ENCODE assay signal across 11 cellular contexts in genomic region chr17:33667052-33667509, GRCh38.
DNase-seq lines count a peak whose midpoint lies in the region; ATAC-seq and TF ChIP-seq lines count a peak whose summit lies in the region.
"Had no signal": no experiment of that assay in that cellular context is flagged by ENCODE, and none has a peak within 500 bp of the region (broad histone marks: within the 10 kb centered on the region; RNA-seq: fewer than 3 reads in every experiment).

No MANE protein-coding gene starts in this region.

- peak; percentile 45 for ATAC-seq in GM18508 (IDR thresholded peaks at IDR 0.05; ENCODE audit: insufficient read depth, unreplicated experiment)
- peak; percentile 65 for ATAC-seq in HG02852 (IDR thresholded peaks at IDR 0.05; ENCODE audit: unreplicated experiment)
- ATAC-seq in GM19463 (IDR thresholded peaks at IDR 0.05; ENCODE audit: unreplicated experiment) = no peak
- ATAC-seq in GM21786 (IDR thresholded peaks at IDR 0.05; ENCODE audit: unreplicated experiment) = no peak

- H3K4me3 ChIP-seq in dorsolateral prefrontal cortex = no peak overlapping the region
- H3K4me3 ChIP-seq: uterus had no signal

- peaks cover 0 to 4% (median 0%) of the 10 kb centered on the region in 45 donors for H3K27me3 ChIP-seq in dorsolateral prefrontal cortex
- H3K27me3 ChIP-seq: uterus had no signal

- no peak for TF ChIP-seq CTCF in dorsolateral prefrontal cortex (IDR thresholded peaks at IDR 0.05 in 54 of 56, conservative IDR thresholded peaks at IDR 0.05 in 2 of 56; ENCODE audit: low read depth in 1 of 56, partially characterized antibody in 56 of 56)

- H3K27ac ChIP-seq in dorsolateral prefrontal cortex = no peak overlapping the region

- peak; percentile 4 for DNase-seq in activated CD4-positive, alpha-beta T cell treated with anti-CD3 and anti-CD28 coated beads, Interleukin-2, amount 50 U/mL, for 1 hour
- DNase-seq in stimulated activated CD4-positive, alpha-beta T cell treated with anti-CD3 and anti-CD28 coated beads, Interleukin-15, amount 100 ng/mL, for 24 hours = peak; percentile 40
- DNase-seq in dorsolateral prefrontal cortex = no peak
- no peak for DNase-seq in DMS114 treated with DMSO at 0.1 percent for 48 hours (lab: John Stamatoyannopoulos, UW; ENCODE audit: unreplicated experiment)
- DNase-seq: kidney glomerular epithelial cell, NCI-H2171 treated with DMSO at 0.1 percent for 48 hours had no signal

- intact Hi-C loops in dorsolateral prefrontal cortex (cut with DNase I) = no loop called here

Comparison
In these comparisons a context has a peak if more than half of its experiments do, and no peak if none do; other contexts are left out.
1. ATAC-seq: peak in GM18508 (single experiment) and HG02852 (single experiment); none in GM19463 (single experiment) and GM21786 (single experiment).
2. DNase-seq: peak in activated CD4-positive, alpha-beta T cell treated with anti-CD3 and anti-CD28 coated beads, Interleukin-2, amount 50 U/mL, for 1 hour (single experiment) and stimulated activated CD4-positive, alpha-beta T cell treated with anti-CD3 and anti-CD28 coated beads, Interleukin-15, amount 100 ng/mL, for 24 hours (single experiment); none in dorsolateral prefrontal cortex (0 of 10) and DMS114 treated with DMSO at 0.1 percent for 48 hours (single experiment).